1 cellular context compared by ENCODE assay signal in the genomic region with DNA sequence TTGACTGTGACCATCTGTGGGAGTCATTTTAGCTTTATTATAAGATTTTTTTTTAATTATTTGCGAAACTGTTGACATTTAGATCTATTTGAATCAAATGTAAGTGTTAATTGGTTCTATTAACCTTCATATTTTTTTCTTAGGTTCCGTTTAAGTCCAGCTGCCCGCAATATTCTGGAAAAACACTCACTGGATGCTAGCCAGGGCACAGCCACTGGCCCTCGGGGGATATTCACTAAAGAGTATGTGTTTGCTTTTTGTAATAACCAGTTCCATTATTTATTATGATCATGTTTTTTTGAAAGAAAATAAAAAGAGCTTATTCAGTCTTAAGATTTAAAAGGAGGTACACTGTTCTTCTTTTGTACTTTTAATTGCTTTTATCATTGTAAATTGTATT.
TF ChIP-seq lines count a peak whose summit lies in the region.

No MANE protein-coding gene starts in this region.

TF ChIP-seq in SK-N-SH treated with all-trans-retinoic acid at 6 μM for 48 hours, 23 proteins besides CTCF, POLR2A, EP300 and RAD21 (continued from another document):
- TF ChIP-seq, protein P1, sequence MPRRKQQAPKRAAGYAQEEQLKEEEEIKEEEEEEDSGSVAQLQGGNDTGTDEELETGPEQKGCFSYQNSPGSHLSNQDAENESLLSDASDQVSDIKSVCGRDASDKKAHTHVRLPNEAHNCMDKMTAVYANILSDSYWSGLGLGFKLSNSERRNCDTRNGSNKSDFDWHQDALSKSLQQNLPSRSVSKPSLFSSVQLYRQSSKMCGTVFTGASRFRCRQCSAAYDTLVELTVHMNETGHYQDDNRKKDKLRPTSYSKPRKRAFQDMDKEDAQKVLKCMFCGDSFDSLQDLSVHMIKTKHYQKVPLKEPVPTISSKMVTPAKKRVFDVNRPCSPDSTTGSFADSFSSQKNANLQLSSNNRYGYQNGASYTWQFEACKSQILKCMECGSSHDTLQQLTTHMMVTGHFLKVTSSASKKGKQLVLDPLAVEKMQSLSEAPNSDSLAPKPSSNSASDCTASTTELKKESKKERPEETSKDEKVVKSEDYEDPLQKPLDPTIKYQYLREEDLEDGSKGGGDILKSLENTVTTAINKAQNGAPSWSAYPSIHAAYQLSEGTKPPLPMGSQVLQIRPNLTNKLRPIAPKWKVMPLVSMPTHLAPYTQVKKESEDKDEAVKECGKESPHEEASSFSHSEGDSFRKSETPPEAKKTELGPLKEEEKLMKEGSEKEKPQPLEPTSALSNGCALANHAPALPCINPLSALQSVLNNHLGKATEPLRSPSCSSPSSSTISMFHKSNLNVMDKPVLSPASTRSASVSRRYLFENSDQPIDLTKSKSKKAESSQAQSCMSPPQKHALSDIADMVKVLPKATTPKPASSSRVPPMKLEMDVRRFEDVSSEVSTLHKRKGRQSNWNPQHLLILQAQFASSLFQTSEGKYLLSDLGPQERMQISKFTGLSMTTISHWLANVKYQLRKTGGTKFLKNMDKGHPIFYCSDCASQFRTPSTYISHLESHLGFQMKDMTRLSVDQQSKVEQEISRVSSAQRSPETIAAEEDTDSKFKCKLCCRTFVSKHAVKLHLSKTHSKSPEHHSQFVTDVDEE (CRISPR knock-in tag; IDR thresholded peaks at IDR 0.05) = no peak
- TF ChIP-seq, protein P2, sequence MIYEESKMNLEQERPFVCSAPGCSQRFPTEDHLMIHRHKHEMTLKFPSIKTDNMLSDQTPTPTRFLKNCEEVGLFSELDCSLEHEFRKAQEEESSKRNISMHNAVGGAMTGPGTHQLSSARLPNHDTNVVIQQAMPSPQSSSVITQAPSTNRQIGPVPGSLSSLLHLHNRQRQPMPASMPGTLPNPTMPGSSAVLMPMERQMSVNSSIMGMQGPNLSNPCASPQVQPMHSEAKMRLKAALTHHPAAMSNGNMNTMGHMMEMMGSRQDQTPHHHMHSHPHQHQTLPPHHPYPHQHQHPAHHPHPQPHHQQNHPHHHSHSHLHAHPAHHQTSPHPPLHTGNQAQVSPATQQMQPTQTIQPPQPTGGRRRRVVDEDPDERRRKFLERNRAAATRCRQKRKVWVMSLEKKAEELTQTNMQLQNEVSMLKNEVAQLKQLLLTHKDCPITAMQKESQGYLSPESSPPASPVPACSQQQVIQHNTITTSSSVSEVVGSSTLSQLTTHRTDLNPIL (CRISPR knock-in tag; IDR thresholded peaks at IDR 0.05; ENCODE audit: low read depth) = no peak
- TF ChIP-seq, protein P3, sequence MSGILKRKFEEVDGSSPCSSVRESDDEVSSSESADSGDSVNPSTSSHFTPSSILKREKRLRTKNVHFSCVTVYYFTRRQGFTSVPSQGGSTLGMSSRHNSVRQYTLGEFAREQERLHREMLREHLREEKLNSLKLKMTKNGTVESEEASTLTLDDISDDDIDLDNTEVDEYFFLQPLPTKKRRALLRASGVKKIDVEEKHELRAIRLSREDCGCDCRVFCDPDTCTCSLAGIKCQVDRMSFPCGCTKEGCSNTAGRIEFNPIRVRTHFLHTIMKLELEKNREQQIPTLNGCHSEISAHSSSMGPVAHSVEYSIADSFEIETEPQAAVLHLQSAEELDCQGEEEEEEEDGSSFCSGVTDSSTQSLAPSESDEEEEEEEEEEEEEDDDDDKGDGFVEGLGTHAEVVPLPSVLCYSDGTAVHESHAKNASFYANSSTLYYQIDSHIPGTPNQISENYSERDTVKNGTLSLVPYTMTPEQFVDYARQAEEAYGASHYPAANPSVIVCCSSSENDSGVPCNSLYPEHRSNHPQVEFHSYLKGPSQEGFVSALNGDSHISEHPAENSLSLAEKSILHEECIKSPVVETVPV (CRISPR knock-in tag; IDR thresholded peaks at IDR 0.05) = no peak
- TF ChIP-seq RARB (CRISPR knock-in tag; IDR thresholded peaks at IDR 0.05) = no peak
- TF ChIP-seq ZNF70 (CRISPR knock-in tag; IDR thresholded peaks at IDR 0.05) = no peak
- TF ChIP-seq ZNF8 (CRISPR knock-in tag; IDR thresholded peaks at IDR 0.05) = no peak
- no peak for TF ChIP-seq GLIS3 (CRISPR knock-in tag; IDR thresholded peaks at IDR 0.05)
- TF ChIP-seq TCF4 (CRISPR knock-in tag; IDR thresholded peaks at IDR 0.05; ENCODE audit: borderline replicate concordance) = no peak; the same call in 1 of the 2 replicates
- no peak for TF ChIP-seq PPARA (CRISPR knock-in tag; IDR thresholded peaks at IDR 0.05; ENCODE audit: borderline replicate concordance)
- no peak for TF ChIP-seq BACH2 (CRISPR knock-in tag; IDR thresholded peaks at IDR 0.05; ENCODE audit: borderline replicate concordance)
- no peak for TF ChIP-seq ISL1 (CRISPR knock-in tag; IDR thresholded peaks at IDR 0.05)
- no peak for TF ChIP-seq ZNF565 (CRISPR knock-in tag; conservative IDR thresholded peaks at IDR 0.05; ENCODE audit: low read depth)
- TF ChIP-seq, protein P4, sequence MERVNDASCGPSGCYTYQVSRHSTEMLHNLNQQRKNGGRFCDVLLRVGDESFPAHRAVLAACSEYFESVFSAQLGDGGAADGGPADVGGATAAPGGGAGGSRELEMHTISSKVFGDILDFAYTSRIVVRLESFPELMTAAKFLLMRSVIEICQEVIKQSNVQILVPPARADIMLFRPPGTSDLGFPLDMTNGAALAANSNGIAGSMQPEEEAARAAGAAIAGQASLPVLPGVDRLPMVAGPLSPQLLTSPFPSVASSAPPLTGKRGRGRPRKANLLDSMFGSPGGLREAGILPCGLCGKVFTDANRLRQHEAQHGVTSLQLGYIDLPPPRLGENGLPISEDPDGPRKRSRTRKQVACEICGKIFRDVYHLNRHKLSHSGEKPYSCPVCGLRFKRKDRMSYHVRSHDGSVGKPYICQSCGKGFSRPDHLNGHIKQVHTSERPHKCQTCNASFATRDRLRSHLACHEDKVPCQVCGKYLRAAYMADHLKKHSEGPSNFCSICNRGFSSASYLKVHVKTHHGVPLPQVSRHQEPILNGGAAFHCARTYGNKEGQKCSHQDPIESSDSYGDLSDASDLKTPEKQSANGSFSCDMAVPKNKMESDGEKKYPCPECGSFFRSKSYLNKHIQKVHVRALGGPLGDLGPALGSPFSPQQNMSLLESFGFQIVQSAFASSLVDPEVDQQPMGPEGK (CRISPR knock-in tag; IDR thresholded peaks at IDR 0.05; ENCODE audit: borderline replicate concordance) = no peak
- no peak for TF ChIP-seq CSDC2 (CRISPR knock-in tag; IDR thresholded peaks at IDR 0.05)
- no peak for TF ChIP-seq SNAI2 (CRISPR knock-in tag; IDR thresholded peaks at IDR 0.05)
- TF ChIP-seq, protein P5, sequence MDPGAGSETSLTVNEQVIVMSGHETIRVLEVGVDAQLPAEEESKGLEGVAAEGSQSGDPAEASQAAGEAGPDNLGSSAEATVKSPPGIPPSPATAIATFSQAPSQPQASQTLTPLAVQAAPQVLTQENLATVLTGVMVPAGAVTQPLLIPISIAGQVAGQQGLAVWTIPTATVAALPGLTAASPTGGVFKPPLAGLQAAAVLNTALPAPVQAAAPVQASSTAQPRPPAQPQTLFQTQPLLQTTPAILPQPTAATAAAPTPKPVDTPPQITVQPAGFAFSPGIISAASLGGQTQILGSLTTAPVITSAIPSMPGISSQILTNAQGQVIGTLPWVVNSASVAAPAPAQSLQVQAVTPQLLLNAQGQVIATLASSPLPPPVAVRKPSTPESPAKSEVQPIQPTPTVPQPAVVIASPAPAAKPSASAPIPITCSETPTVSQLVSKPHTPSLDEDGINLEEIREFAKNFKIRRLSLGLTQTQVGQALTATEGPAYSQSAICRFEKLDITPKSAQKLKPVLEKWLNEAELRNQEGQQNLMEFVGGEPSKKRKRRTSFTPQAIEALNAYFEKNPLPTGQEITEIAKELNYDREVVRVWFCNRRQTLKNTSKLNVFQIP (CRISPR knock-in tag; IDR thresholded peaks at IDR 0.05; ENCODE audit: borderline replicate concordance, low read depth) = no peak
- TF ChIP-seq ARNTL (CRISPR knock-in tag; IDR thresholded peaks at IDR 0.05; ENCODE audit: borderline replicate concordance, low read depth) = no peak
- TF ChIP-seq OSR1 (CRISPR knock-in tag; IDR thresholded peaks at IDR 0.05) = no peak
- TF ChIP-seq ZFP30 (CRISPR knock-in tag; IDR thresholded peaks at IDR 0.05) = no peak
